9 cellular contexts compared by ENCODE assay signal in the genomic region with DNA sequence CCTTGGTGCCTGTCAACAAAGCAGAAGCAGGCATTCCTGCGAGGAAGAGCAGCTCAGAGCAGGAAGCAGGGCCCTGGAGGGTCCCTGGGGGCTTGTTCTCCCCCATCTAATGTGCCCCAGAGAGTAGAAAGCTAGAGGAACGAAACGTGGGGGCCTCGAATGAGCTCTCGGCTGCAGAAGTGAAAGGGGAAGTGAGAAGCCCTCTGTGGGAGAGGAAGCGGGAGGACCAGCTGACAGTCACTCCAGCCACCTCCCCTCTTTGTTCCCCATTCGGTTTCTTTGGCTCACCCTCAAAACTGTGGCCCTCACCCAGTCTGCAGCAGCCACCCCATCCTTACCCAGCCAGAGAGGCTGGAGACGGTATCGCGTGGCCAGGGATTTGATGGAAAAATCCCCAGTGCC. TPM values are rescaled to one million over a fixed set of nuclear protein-coding genes. Genes with fewer than 3 reads are reported as not detected.
A peak's percentile ranks its signal among the peaks of the same experiment; 100 is the strongest.
DNase-seq lines count a peak whose midpoint lies in the region; ATAC-seq and TF ChIP-seq lines count a peak whose summit lies in the region.
"Had no signal": no experiment of that assay in that cellular context is flagged by ENCODE, and none has a peak within 500 bp of the region (broad histone marks: within the 10 kb centered on the region; RNA-seq: fewer than 3 reads in every experiment).

No MANE protein-coding gene starts in this region.

- H3K27me3 ChIP-seq in Loucy (ENCODE audit: insufficient read depth, low read length, poor library complexity, severe bottlenecking), result no peaks in the 10 kb centered on the region

- no peaks in the 10 kb centered on the region for H3K79me2 ChIP-seq in Loucy (ENCODE audit: insufficient read depth, low read length)

- no peaks in the 10 kb centered on the region for H3K36me3 ChIP-seq in HEK293 (ENCODE audit: control insufficient read depth in 2 of 2, insufficient read depth in 1 of 2, low read length in 2 of 2)
- no peaks in the 10 kb centered on the region for H3K36me3 ChIP-seq in Loucy (ENCODE audit: insufficient read depth, low read length)

- no peaks in the 10 kb centered on the region for H3K9me2 ChIP-seq in Loucy (replicated peaks; ENCODE audit: low read depth, low read length)

- H3K27ac ChIP-seq in HEK293 (ENCODE audit: extremely low read depth, low read depth, low read length) (no peak overlapping the region), skin epidermis (peak overlapping the region in 14 of 21 experiments; percentile 16 to 78 (median 69))

- POLR2A ChIA-PET in HEK293 (lab: Yijun Ruan, JAX), result no interaction called here

- CTCF ChIA-PET in HEK293 (lab: Yijun Ruan, JAX), result interaction anchor here (0.6 to 9.6 kb wide), 5 partner anchors 13 to 378 kb away, joined by 3 to 105 read pairs (median 5); a partner anchor contains a TSS

- peak overlapping the region; percentile 51; the same call in 1 of the 2 replicates for H2AFZ ChIP-seq in Loucy (ENCODE audit: low read length)

- peak overlapping the region; percentile 32 for H3K4me3 Mint-ChIP-seq in activated naive CD8-positive, alpha-beta T cell
- H3K4me3 Mint-ChIP-seq: neural crest cell had no signal

- no peaks in the 10 kb centered on the region for H4K20me1 ChIP-seq in Loucy (ENCODE audit: insufficient read depth, low read length, poor library complexity, severe bottlenecking)

- H3K9ac ChIP-seq in Loucy (ENCODE audit: low read depth, low read length, poor library complexity, severe bottlenecking), result no peak overlapping the region

- H3K4me2 ChIP-seq in Loucy (ENCODE audit: low read depth, low read length, poor library complexity, severe bottlenecking), result no peak overlapping the region

- peaks cover 52% of the 10 kb centered on the region for H3K4me1 Mint-ChIP-seq in activated naive CD8-positive, alpha-beta T cell (ENCODE audit: low read depth)
- H3K4me1 Mint-ChIP-seq: neural crest cell had no signal

- H3K4me1 ChIP-seq in HEK293 (ENCODE audit: control insufficient read depth, insufficient read depth, low read length), result no peaks in the 10 kb centered on the region
- no peaks in the 10 kb centered on the region for H3K4me1 ChIP-seq in Loucy (ENCODE audit: insufficient read depth, low read length, poor library complexity, severe bottlenecking)

- H3K4me3 ChIP-seq in HEK293 (ENCODE audit: low read depth, low read length) (no peak overlapping the region), Loucy (ENCODE audit: low read length, poor library complexity, severe bottlenecking) (no peak overlapping the region), skin epidermis (no peak overlapping the region)

- TF ChIP-seq CTCF in HEK293 (tag by site-specific recombination; IDR thresholded peaks at IDR 0.05) (no peak), Loucy (conservative IDR thresholded peaks at IDR 0.05; ENCODE audit: low read length) (no peak)

- no peaks in the 10 kb centered on the region for H3K27me3 Mint-ChIP-seq in activated naive CD8-positive, alpha-beta T cell

- H3F3A ChIP-seq in Loucy (ENCODE audit: low read depth), result no peaks in the 10 kb centered on the region

- H3K27ac Mint-ChIP-seq in activated naive CD8-positive, alpha-beta T cell, result peak overlapping the region; percentile 61

- no peaks in the 10 kb centered on the region for H3K9me3 Mint-ChIP-seq in activated naive CD8-positive, alpha-beta T cell (ENCODE audit: low read depth)
- H3K9me3 Mint-ChIP-seq: neural crest cell had no signal

- H3K9me3 ChIP-seq in HEK293 (ENCODE audit: control insufficient read depth, insufficient read depth, low read depth, low read length), result no peaks in the 10 kb centered on the region
- H3K9me3 ChIP-seq in Loucy (ENCODE audit: insufficient read depth, low read depth, low read length), result no peaks in the 10 kb centered on the region

- no peaks in the 10 kb centered on the region for H3K36me3 Mint-ChIP-seq in activated naive CD8-positive, alpha-beta T cell

- DNase-seq in cerebellum (ENCODE audit: low spot score), result no peak
- DNase-seq in NCI-H2196 (lab: John Stamatoyannopoulos, UW; ENCODE audit: unreplicated experiment), result no peak
- no peak for DNase-seq in DMS79 treated with DMSO at 0.1 percent for 48 hours (lab: John Stamatoyannopoulos, UW)

- peak; percentile 87 for ATAC-seq in GM18511 (IDR thresholded peaks at IDR 0.05; ENCODE audit: unreplicated experiment)

TF ChIP-seq in HEK293, 187 proteins besides CTCF, POLR2A, EP300 and RAD21:
- TF ChIP-seq ZNF660 (tag by site-specific recombination; IDR thresholded peaks at IDR 0.05) (no peak), ZNF146 (tag by site-specific recombination; IDR thresholded peaks at IDR 0.05) (peak; percentile 33; the same call in 1 of the 2 replicates)

RNA-seq across cellular contexts. Expression of a gene that starts 25.0 kb away (rescaled TPM):
- total RNA-seq in cerebellum, result 1.00 TPM
